Comparison of ENCODE assay signal across 9 cellular contexts in the genomic region with DNA sequence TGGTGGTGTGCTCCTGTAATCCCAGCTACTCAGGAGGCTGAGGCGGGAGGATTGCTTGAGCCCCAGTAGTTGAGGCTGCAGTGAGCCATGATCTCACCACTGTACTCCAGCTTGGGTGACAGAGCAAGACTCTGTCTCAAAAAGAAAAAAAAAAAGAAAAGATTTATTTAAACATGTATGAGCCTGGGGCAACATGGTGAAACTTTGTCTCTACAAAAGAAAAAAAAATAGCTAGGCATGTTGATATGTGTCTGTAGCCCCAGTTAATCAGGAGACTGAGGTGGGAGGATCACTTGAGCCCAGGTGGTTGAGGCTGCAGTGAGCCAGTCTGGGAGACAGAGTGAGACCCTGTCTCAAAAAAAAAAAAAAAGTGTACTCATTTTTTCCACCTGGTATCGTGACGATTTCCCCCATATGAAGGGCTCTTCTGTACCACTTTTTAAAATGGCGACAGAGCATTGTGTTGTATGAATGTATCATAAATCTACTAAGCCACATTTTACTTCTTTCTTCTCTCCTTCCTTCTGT. TPM values are rescaled to one million over a fixed set of nuclear protein-coding genes. Genes with fewer than 3 reads are reported as not detected.
A peak's percentile ranks its signal among the peaks of the same experiment; 100 is the strongest.
DNase-seq lines count a peak whose midpoint lies in the region; ATAC-seq and TF ChIP-seq lines count a peak whose summit lies in the region.
"Had no signal": no experiment of that assay in that cellular context is flagged by ENCODE, and none has a peak within 500 bp of the region (broad histone marks: within the 10 kb centered on the region; RNA-seq: fewer than 3 reads in every experiment).

No MANE protein-coding gene starts in this region.

- peak overlapping the region; percentile 32 for H3K9ac ChIP-seq in Karpas-422 (ENCODE audit: low read length)
- no peak overlapping the region for H3K9ac ChIP-seq in parathyroid adenoma

- H3K4me1 ChIP-seq in Karpas-422 (ENCODE audit: low read length) (peaks cover 10% of the 10 kb centered on the region), parathyroid adenoma (peaks cover 10% of the 10 kb centered on the region)

- ATAC-seq in GM18502 (IDR thresholded peaks at IDR 0.05; ENCODE audit: poor library complexity, unreplicated experiment) (peak; percentile 8), HG03095 (IDR thresholded peaks at IDR 0.05; ENCODE audit: unreplicated experiment) (no peak)

- H3K9me3 ChIP-seq in Karpas-422 (ENCODE audit: low read length) (no peaks in the 10 kb centered on the region), parathyroid adenoma (ENCODE audit: control insufficient read depth, low read length) (no peaks in the 10 kb centered on the region), WERI-Rb-1 (ENCODE audit: severe bottlenecking) (no peaks in the 10 kb centered on the region)

- H3K36me3 ChIP-seq in Karpas-422 (ENCODE audit: insufficient read depth, low read length) (no peaks in the 10 kb centered on the region), parathyroid adenoma (ENCODE audit: control insufficient read depth, insufficient read depth, low read length) (no peaks in the 10 kb centered on the region), WERI-Rb-1 (no peaks in the 10 kb centered on the region)

- H2AFZ ChIP-seq in Karpas-422 (ENCODE audit: low read length) (peak overlapping the region; percentile 63; the same call in 1 of the 2 replicates), parathyroid adenoma (peak overlapping the region; percentile 84)

- H3K4me3 ChIP-seq in Karpas-422 (ENCODE audit: low read length) (no peak overlapping the region; the same call in 1 of the 2 replicates), parathyroid adenoma (ENCODE audit: low read depth, low read length) (no peak overlapping the region), WERI-Rb-1 (ENCODE audit: low read depth, low read length) (no peak overlapping the region)

- TF ChIP-seq CTCF in parathyroid adenoma (IDR thresholded peaks at IDR 0.05), result no peak
- TF ChIP-seq CTCF in WERI-Rb-1 (IDR thresholded peaks at IDR 0.05; ENCODE audit: low read depth, low read length), result no peak

- H3K27ac ChIP-seq in Karpas-422 (ENCODE audit: low read length) (no peak overlapping the region), caudate nucleus (ENCODE audit: low read depth, low read length) (peak overlapping the region; percentile 11), parathyroid adenoma (peak overlapping the region; percentile 76), WERI-Rb-1 (no peak overlapping the region)

- no peak for DNase-seq in Karpas-422
- DNase-seq in caudate nucleus (lab: John Stamatoyannopoulos, UW), result no peak
- DNase-seq in WERI-Rb-1, result no peak
- DNase-seq in stimulated activated CD4-positive, alpha-beta T cell treated with anti-CD3 and anti-CD28 coated beads, Interleukin-15, amount 100 ng/mL, for 24 hours, result no peak
- no peak for DNase-seq in DMS114 treated with DMSO at 0.1 percent for 48 hours (lab: John Stamatoyannopoulos, UW; ENCODE audit: unreplicated experiment)

- H3K4me2 ChIP-seq in Karpas-422 (ENCODE audit: low read depth, low read length, poor library complexity, severe bottlenecking) (peak overlapping the region; percentile 41), parathyroid adenoma (ENCODE audit: low read length) (no peak overlapping the region)

- H3K79me2 ChIP-seq in Karpas-422 (ENCODE audit: low read length) (no peaks in the 10 kb centered on the region), parathyroid adenoma (no peaks in the 10 kb centered on the region)

- H3K9me2 ChIP-seq in Karpas-422 (replicated peaks; ENCODE audit: insufficient read depth, low read length), result no peaks in the 10 kb centered on the region

- H3K27me3 ChIP-seq in Karpas-422 (ENCODE audit: low read length) (no peaks in the 10 kb centered on the region), parathyroid adenoma (ENCODE audit: control insufficient read depth, insufficient read depth, low read length) (no peaks in the 10 kb centered on the region), WERI-Rb-1 (ENCODE audit: insufficient read depth, low read depth, severe bottlenecking) (no peaks in the 10 kb centered on the region)

- no peaks in the 10 kb centered on the region for H4K20me1 ChIP-seq in Karpas-422 (ENCODE audit: insufficient read depth, low read depth, low read length)

RNA-seq across cellular contexts. Expression of a gene that starts 16.4 kb away (rescaled TPM):
- total RNA-seq in Karpas-422 (2014; rRNA removed; shearing (Covaris generic); ENCODE audit: low replicate concordance), result 1.0 TPM in 1 of 2 replicates, not detected in the other

RNA-seq across cellular contexts. Expression of a gene that starts 24.2 kb away (rescaled TPM):
- total RNA-seq in Karpas-422 (2014; rRNA removed; shearing (Covaris generic); ENCODE audit: low replicate concordance), result not detected in 2 replicates
- total RNA-seq: kidney epithelial cell had no signal

RNA-seq across cellular contexts. Expression of a gene that starts 40.2 kb away (rescaled TPM):
- 51.9 and 94.7 TPM in 2 replicates for total RNA-seq in Karpas-422 (2014; rRNA removed; shearing (Covaris generic); ENCODE audit: low replicate concordance)

RNA-seq across cellular contexts. Expression of a gene that starts 45.0 kb away (rescaled TPM):
- 42.7 and 51.2 TPM in 2 replicates for total RNA-seq in Karpas-422 (2014; rRNA removed; shearing (Covaris generic); ENCODE audit: low replicate concordance)

Comparison
In these comparisons a context has a peak if more than half of its experiments do, and no peak if none do; other contexts are left out.
1. H3K27ac ChIP-seq: peak in caudate nucleus (single experiment) and parathyroid adenoma (single experiment); none in Karpas-422 (single experiment) and WERI-Rb-1 (single experiment).